In the genomic region with DNA sequence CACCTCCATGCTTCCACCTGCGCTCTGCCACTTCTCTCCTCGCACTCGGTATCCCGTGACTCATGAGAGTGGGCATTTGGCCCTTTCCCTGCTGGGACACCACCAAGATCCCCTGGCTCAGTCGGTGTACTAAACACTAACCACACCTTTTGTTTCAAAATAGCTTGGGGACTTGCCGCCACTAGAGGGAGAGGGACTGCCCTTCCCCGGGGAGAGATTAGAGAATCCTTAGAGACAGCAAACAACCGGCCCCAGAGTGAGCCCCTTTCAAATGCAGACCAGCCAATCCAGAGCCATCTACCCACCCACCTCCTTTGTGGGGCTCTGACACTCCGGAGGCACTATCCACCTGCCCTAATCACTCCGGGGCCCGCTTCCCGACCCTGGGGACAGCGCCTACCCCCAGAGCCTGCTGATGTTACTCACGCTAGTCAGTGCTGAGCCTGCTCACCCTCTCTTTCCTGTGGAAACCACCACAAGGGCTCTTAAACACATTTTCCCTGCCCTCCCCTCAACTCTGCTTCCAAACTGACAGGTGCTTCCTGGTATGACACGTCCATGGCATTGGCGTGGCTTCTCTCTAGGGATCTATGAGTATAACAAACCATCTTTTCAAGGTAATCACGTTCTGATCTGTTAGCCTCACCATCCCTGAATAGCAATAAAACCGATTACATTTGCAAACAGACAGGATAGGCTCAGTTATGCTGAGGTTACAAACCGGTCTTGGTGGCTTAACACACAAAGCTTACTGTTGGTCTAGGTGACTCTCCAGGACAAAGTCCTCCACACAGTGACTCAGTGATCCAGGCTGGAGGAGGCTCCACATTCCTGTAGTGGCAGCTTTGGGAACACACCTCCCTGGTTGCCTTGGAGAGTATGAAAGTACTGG, we compare ENCODE assay signal across 1 cellular context.
TF ChIP-seq lines count a peak whose summit lies in the region.

No MANE protein-coding gene starts in this region.

TF ChIP-seq in HepG2, 621 proteins besides CTCF, POLR2A, EP300 and RAD21 (continued from another document and continues in another):
- TF ChIP-seq, protein P1, sequence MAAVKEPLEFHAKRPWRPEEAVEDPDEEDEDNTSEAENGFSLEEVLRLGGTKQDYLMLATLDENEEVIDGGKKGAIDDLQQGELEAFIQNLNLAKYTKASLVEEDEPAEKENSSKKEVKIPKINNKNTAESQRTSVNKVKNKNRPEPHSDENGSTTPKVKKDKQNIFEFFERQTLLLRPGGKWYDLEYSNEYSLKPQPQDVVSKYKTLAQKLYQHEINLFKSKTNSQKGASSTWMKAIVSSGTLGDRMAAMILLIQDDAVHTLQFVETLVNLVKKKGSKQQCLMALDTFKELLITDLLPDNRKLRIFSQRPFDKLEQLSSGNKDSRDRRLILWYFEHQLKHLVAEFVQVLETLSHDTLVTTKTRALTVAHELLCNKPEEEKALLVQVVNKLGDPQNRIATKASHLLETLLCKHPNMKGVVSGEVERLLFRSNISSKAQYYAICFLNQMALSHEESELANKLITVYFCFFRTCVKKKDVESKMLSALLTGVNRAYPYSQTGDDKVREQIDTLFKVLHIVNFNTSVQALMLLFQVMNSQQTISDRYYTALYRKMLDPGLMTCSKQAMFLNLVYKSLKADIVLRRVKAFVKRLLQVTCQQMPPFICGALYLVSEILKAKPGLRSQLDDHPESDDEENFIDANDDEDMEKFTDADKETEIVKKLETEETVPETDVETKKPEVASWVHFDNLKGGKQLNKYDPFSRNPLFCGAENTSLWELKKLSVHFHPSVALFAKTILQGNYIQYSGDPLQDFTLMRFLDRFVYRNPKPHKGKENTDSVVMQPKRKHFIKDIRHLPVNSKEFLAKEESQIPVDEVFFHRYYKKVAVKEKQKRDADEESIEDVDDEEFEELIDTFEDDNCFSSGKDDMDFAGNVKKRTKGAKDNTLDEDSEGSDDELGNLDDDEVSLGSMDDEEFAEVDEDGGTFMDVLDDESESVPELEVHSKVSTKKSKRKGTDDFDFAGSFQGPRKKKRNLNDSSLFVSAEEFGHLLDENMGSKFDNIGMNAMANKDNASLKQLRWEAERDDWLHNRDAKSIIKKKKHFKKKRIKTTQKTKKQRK (IDR thresholded peaks at IDR 0.05; ENCODE audit: low read length): no peak
- TF ChIP-seq ETV5 (CRISPR knock-in tag; IDR thresholded peaks at IDR 0.05; ENCODE audit: borderline replicate concordance) (peak; percentile 15; the same call in 1 of the 2 replicates), ZNF101 (CRISPR knock-in tag; IDR thresholded peaks at IDR 0.05; ENCODE audit: borderline replicate concordance, low read depth) (0 out of 2 replicates have a peak, but pooled peaks have one; percentile 30), ISL2 (CRISPR knock-in tag; IDR thresholded peaks at IDR 0.05) (peak; percentile 42; the same call in 1 of the 2 replicates), ZNF468 (CRISPR knock-in tag; IDR thresholded peaks at IDR 0.05) (no peak), ZNF567 (CRISPR knock-in tag; IDR thresholded peaks at IDR 0.05; ENCODE audit: borderline replicate concordance) (no peak), ERF (CRISPR knock-in tag; IDR thresholded peaks at IDR 0.05) (no peak; the same call in 1 of the 2 replicates), ZNF343 (CRISPR knock-in tag; IDR thresholded peaks at IDR 0.05) (0 out of 2 replicates have a peak, but pooled peaks have one; percentile 39), RXRB (CRISPR knock-in tag; IDR thresholded peaks at IDR 0.05; ENCODE audit: borderline replicate concordance) (0 out of 2 replicates have a peak, but pooled peaks have one; percentile 19), KDM3A (CRISPR knock-in tag; IDR thresholded peaks at IDR 0.05; ENCODE audit: low read depth) (no peak), POLR2G (IDR thresholded peaks at IDR 0.05; ENCODE audit: low read depth, low read length) (no peak; the same call in 1 of the 2 replicates), FOXA1 (IDR thresholded peaks at IDR 0.05) (no peak), FOXA1 (CRISPR knock-in tag; IDR thresholded peaks at IDR 0.05) (peak; percentile 46; the same call in 1 of the 2 replicates), NFYC (CRISPR knock-in tag; IDR thresholded peaks at IDR 0.05) (peak; percentile 12; the same call in 1 of the 2 replicates), ZFP41 (CRISPR knock-in tag; IDR thresholded peaks at IDR 0.05; ENCODE audit: borderline replicate concordance) (no peak), SP1 (IDR thresholded peaks at IDR 0.05) (no peak), SP1 (CRISPR knock-in tag; IDR thresholded peaks at IDR 0.05) (no peak), ZSCAN31 (CRISPR knock-in tag; IDR thresholded peaks at IDR 0.05; ENCODE audit: low read depth) (peak; percentile 28; the same call in 1 of the 2 replicates), ZNF678 (CRISPR knock-in tag; IDR thresholded peaks at IDR 0.05) (0 out of 2 replicates have a peak, but pooled peaks have one; percentile 44), ZNF83 (CRISPR knock-in tag; IDR thresholded peaks at IDR 0.05; ENCODE audit: borderline replicate concordance) (no peak), SRSF1 (optimal IDR thresholded peaks at IDR 0.05; ENCODE audit: low read depth, low read length) (no peak), ZZZ3 (CRISPR knock-in tag; IDR thresholded peaks at IDR 0.05; ENCODE audit: borderline replicate concordance) (no peak), ZNF563 (CRISPR knock-in tag; IDR thresholded peaks at IDR 0.05) (peak; percentile 50; the same call in 1 of the 2 replicates), ZNF335 (CRISPR knock-in tag; IDR thresholded peaks at IDR 0.05) (no peak), RCOR2 (CRISPR knock-in tag; IDR thresholded peaks at IDR 0.05) (peak; percentile 39; the same call in 1 of the 2 replicates), NRL (CRISPR knock-in tag; IDR thresholded peaks at IDR 0.05; ENCODE audit: borderline replicate concordance) (no peak), ZNF333 (CRISPR knock-in tag; IDR thresholded peaks at IDR 0.05; ENCODE audit: borderline replicate concordance) (peak; percentile 100), RARA (CRISPR knock-in tag; IDR thresholded peaks at IDR 0.05) (0 out of 2 replicates have a peak, but pooled peaks have one; percentile 7), ZNF549 (CRISPR knock-in tag; IDR thresholded peaks at IDR 0.05) (no peak), SALL1 (CRISPR knock-in tag; IDR thresholded peaks at IDR 0.05) (peak; percentile 12; the same call in 1 of the 2 replicates), NCOA1 (CRISPR knock-in tag; IDR thresholded peaks at IDR 0.05) (no peak), NAIF1 (CRISPR knock-in tag; IDR thresholded peaks at IDR 0.05; ENCODE audit: borderline replicate concordance) (no peak), RFXAP (CRISPR knock-in tag; IDR thresholded peaks at IDR 0.05; ENCODE audit: borderline replicate concordance) (peak; percentile 97), SETDB1 (CRISPR knock-in tag; IDR thresholded peaks at IDR 0.05; ENCODE audit: borderline replicate concordance) (no peak), ZFP37 (CRISPR knock-in tag; IDR thresholded peaks at IDR 0.05; ENCODE audit: borderline replicate concordance) (no peak)
- TF ChIP-seq, protein P2, sequence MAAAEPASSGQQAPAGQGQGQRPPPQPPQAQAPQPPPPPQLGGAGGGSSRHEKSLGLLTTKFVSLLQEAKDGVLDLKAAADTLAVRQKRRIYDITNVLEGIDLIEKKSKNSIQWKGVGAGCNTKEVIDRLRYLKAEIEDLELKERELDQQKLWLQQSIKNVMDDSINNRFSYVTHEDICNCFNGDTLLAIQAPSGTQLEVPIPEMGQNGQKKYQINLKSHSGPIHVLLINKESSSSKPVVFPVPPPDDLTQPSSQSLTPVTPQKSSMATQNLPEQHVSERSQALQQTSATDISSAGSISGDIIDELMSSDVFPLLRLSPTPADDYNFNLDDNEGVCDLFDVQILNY (CRISPR knock-in tag; conservative IDR thresholded peaks at IDR 0.05): no peak
- TF ChIP-seq, protein P3, sequence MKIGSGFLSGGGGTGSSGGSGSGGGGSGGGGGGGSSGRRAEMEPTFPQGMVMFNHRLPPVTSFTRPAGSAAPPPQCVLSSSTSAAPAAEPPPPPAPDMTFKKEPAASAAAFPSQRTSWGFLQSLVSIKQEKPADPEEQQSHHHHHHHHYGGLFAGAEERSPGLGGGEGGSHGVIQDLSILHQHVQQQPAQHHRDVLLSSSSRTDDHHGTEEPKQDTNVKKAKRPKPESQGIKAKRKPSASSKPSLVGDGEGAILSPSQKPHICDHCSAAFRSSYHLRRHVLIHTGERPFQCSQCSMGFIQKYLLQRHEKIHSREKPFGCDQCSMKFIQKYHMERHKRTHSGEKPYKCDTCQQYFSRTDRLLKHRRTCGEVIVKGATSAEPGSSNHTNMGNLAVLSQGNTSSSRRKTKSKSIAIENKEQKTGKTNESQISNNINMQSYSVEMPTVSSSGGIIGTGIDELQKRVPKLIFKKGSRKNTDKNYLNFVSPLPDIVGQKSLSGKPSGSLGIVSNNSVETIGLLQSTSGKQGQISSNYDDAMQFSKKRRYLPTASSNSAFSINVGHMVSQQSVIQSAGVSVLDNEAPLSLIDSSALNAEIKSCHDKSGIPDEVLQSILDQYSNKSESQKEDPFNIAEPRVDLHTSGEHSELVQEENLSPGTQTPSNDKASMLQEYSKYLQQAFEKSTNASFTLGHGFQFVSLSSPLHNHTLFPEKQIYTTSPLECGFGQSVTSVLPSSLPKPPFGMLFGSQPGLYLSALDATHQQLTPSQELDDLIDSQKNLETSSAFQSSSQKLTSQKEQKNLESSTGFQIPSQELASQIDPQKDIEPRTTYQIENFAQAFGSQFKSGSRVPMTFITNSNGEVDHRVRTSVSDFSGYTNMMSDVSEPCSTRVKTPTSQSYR (CRISPR knock-in tag; IDR thresholded peaks at IDR 0.05; ENCODE audit: borderline replicate concordance): 0 out of 2 replicates have a peak, but pooled peaks have one; percentile 21
- TF ChIP-seq, protein P4, sequence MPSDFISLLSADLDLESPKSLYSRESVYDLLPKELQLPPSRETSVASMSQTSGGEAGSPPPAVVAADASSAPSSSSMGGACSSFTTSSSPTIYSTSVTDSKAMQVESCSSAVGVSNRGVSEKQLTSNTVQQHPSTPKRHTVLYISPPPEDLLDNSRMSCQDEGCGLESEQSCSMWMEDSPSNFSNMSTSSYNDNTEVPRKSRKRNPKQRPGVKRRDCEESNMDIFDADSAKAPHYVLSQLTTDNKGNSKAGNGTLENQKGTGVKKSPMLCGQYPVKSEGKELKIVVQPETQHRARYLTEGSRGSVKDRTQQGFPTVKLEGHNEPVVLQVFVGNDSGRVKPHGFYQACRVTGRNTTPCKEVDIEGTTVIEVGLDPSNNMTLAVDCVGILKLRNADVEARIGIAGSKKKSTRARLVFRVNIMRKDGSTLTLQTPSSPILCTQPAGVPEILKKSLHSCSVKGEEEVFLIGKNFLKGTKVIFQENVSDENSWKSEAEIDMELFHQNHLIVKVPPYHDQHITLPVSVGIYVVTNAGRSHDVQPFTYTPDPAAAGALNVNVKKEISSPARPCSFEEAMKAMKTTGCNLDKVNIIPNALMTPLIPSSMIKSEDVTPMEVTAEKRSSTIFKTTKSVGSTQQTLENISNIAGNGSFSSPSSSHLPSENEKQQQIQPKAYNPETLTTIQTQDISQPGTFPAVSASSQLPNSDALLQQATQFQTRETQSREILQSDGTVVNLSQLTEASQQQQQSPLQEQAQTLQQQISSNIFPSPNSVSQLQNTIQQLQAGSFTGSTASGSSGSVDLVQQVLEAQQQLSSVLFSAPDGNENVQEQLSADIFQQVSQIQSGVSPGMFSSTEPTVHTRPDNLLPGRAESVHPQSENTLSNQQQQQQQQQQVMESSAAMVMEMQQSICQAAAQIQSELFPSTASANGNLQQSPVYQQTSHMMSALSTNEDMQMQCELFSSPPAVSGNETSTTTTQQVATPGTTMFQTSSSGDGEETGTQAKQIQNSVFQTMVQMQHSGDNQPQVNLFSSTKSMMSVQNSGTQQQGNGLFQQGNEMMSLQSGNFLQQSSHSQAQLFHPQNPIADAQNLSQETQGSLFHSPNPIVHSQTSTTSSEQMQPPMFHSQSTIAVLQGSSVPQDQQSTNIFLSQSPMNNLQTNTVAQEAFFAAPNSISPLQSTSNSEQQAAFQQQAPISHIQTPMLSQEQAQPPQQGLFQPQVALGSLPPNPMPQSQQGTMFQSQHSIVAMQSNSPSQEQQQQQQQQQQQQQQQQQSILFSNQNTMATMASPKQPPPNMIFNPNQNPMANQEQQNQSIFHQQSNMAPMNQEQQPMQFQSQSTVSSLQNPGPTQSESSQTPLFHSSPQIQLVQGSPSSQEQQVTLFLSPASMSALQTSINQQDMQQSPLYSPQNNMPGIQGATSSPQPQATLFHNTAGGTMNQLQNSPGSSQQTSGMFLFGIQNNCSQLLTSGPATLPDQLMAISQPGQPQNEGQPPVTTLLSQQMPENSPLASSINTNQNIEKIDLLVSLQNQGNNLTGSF (CRISPR knock-in tag; IDR thresholded peaks at IDR 0.05): no peak
- TF ChIP-seq, protein P5, sequence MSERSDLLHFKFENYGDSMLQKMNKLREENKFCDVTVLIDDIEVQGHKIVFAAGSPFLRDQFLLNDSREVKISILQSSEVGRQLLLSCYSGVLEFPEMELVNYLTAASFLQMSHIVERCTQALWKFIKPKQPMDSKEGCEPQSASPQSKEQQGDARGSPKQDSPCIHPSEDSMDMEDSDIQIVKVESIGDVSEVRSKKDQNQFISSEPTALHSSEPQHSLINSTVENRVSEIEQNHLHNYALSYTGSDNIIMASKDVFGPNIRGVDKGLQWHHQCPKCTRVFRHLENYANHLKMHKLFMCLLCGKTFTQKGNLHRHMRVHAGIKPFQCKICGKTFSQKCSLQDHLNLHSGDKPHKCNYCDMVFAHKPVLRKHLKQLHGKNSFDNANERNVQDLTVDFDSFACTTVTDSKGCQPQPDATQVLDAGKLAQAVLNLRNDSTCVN (CRISPR knock-in tag; IDR thresholded peaks at IDR 0.05; ENCODE audit: borderline replicate concordance): no peak
- TF ChIP-seq, protein P6, sequence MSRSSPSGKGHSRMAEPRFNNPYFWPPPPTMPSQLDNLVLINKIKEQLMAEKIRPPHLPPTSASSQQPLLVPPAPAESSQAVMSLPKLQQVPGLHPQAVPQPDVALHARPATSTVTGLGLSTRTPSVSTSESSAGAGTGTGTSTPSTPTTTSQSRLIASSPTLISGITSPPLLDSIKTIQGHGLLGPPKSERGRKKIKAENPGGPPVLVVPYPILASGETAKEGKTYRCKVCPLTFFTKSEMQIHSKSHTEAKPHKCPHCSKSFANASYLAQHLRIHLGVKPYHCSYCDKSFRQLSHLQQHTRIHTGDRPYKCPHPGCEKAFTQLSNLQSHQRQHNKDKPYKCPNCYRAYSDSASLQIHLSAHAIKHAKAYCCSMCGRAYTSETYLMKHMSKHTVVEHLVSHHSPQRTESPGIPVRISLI (CRISPR knock-in tag; IDR thresholded peaks at IDR 0.05; ENCODE audit: borderline replicate concordance): no peak
- TF ChIP-seq, protein P7, sequence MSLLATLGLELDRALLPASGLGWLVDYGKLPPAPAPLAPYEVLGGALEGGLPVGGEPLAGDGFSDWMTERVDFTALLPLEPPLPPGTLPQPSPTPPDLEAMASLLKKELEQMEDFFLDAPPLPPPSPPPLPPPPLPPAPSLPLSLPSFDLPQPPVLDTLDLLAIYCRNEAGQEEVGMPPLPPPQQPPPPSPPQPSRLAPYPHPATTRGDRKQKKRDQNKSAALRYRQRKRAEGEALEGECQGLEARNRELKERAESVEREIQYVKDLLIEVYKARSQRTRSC (CRISPR knock-in tag; IDR thresholded peaks at IDR 0.05; ENCODE audit: low read depth): no peak
